In genomic region chr1:64864018-64864945, GRCh38 we compare ENCODE assay signal across 1 cellular context.
A peak's percentile ranks its signal among the peaks of the same experiment; 100 is the strongest.
TF ChIP-seq lines count a peak whose summit lies in the region.

No MANE protein-coding gene starts in this region.

TF ChIP-seq in K562, 482 proteins besides CTCF, POLR2A, EP300 and RAD21 (continued from another document and continues in another):
- TF ChIP-seq CC2D1A (IDR thresholded peaks at IDR 0.05) (peak; percentile 93), MIER1 (IDR thresholded peaks at IDR 0.05; ENCODE audit: low read depth) (no peak), CREBBP (IDR thresholded peaks at IDR 0.05; ENCODE audit: low read depth, low read length) (no peak), SRF (CRISPR knock-in tag; IDR thresholded peaks at IDR 0.05) (no peak), THRA (IDR thresholded peaks at IDR 0.05) (0 out of 2 replicates have a peak, but pooled peaks have one; percentile 35), CTBP1 (IDR thresholded peaks at IDR 0.05; ENCODE audit: borderline replicate concordance) (peak; percentile 97; the same call in 1 of the 2 replicates), TCFL5 (CRISPR knock-in tag; conservative IDR thresholded peaks at IDR 0.05) (no peak), PCBP2 (IDR thresholded peaks at IDR 0.05; ENCODE audit: low read depth, low read length, poor library complexity, severe bottlenecking) (no peak), THAP12 (CRISPR knock-in tag; IDR thresholded peaks at IDR 0.05) (no peak), DPF2 (IDR thresholded peaks at IDR 0.05) (peak; percentile 99), E2F3 (CRISPR knock-in tag; IDR thresholded peaks at IDR 0.05) (no peak), ZNF41 (CRISPR knock-in tag; conservative IDR thresholded peaks at IDR 0.05) (no peak), ZNF707 (CRISPR knock-in tag; conservative IDR thresholded peaks at IDR 0.05) (peak; percentile 67; the same call in 1 of the 2 replicates), CHD1 (IDR thresholded peaks at IDR 0.05; ENCODE audit: low read length) (no peak), MBD1 (CRISPR knock-in tag; IDR thresholded peaks at IDR 0.05) (no peak), HMGN3 (IDR thresholded peaks at IDR 0.05; ENCODE audit: borderline replicate concordance, extremely low read depth, insufficient read length, low read depth, low read length) (peak; percentile 63), ZFPM2 (CRISPR knock-in tag; IDR thresholded peaks at IDR 0.05) (no peak), ZNF551 (CRISPR knock-in tag; IDR thresholded peaks at IDR 0.05) (no peak), CGGBP1 (CRISPR knock-in tag; IDR thresholded peaks at IDR 0.05) (no peak), GTF2F1 (IDR thresholded peaks at IDR 0.05; ENCODE audit: low read depth, low read length) (no peak), MITF (IDR thresholded peaks at IDR 0.05) (no peak), NONO (IDR thresholded peaks at IDR 0.05; ENCODE audit: low read depth in 2 of 2, low read length in 1 of 2) (0 out of 4 replicates have a peak, but pooled peaks of 1 of the 2 experiments have one; percentile 44), TFE3 (CRISPR knock-in tag; IDR thresholded peaks at IDR 0.05) (no peak), HINFP (tag; conservative IDR thresholded peaks at IDR 0.05; ENCODE audit: low read depth) (0 out of 2 replicates have a peak, but pooled peaks have one; percentile 26), ZNF23 (CRISPR knock-in tag; IDR thresholded peaks at IDR 0.05) (no peak), HNRNPL (IDR thresholded peaks at IDR 0.05; ENCODE audit: low read depth, low read length) (no peak), ZNF609 (CRISPR knock-in tag; IDR thresholded peaks at IDR 0.05; ENCODE audit: borderline replicate concordance) (0 out of 2 replicates have a peak, but pooled peaks have one; percentile 47), MEIS2 (IDR thresholded peaks at IDR 0.05; ENCODE audit: partially characterized antibody) (peak; percentile 84), SETDB1 (IDR thresholded peaks at IDR 0.05; ENCODE audit: low read length) (peak; percentile 26), E2F1 (CRISPR knock-in tag; IDR thresholded peaks at IDR 0.05) (no peak), ARID4B (CRISPR knock-in tag; IDR thresholded peaks at IDR 0.05) (no peak)
- TF ChIP-seq, protein P1, sequence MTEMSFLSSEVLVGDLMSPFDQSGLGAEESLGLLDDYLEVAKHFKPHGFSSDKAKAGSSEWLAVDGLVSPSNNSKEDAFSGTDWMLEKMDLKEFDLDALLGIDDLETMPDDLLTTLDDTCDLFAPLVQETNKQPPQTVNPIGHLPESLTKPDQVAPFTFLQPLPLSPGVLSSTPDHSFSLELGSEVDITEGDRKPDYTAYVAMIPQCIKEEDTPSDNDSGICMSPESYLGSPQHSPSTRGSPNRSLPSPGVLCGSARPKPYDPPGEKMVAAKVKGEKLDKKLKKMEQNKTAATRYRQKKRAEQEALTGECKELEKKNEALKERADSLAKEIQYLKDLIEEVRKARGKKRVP (CRISPR knock-in tag; IDR thresholded peaks at IDR 0.05) = no peak
- TF ChIP-seq, protein P2, sequence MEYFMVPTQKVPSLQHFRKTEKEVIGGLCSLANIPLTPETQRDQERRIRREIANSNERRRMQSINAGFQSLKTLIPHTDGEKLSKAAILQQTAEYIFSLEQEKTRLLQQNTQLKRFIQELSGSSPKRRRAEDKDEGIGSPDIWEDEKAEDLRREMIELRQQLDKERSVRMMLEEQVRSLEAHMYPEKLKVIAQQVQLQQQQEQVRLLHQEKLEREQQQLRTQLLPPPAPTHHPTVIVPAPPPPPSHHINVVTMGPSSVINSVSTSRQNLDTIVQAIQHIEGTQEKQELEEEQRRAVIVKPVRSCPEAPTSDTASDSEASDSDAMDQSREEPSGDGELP (CRISPR knock-in tag; IDR thresholded peaks at IDR 0.05; ENCODE audit: borderline replicate concordance) = peak; percentile 76
